In the genomic region with DNA sequence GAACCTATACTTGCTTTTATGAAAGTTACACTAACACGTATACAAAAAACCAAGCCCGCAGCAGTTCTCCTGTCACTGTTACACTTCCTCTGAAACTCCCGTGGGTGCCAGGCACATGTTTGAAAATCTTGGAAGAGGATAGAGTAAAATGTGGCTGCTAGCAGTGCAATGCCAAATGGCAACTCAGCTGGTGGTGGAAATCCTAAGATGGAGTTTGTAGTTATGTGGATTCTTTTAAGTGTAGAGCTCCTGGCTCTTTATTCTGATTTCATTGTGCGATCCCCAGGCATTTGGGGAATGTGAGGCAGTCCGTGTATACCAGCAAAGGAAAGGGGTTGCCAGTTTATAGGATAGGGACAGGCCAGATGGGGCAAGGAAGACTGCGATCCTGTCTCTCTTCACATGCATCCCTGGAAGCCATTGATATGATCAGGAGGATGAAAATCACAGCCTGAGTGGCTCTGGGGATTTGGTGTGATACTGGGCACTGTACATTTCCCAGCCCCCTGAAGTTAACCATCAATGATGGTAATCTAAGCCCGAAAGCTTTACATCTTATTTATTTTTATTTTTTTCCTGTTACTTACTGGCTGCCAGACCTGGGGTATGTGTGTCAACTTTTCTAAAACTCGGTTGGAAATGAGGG, we compare ENCODE assay signal across 11 cellular contexts. TPM values are rescaled to one million over a fixed set of nuclear protein-coding genes. Genes with fewer than 3 reads are reported as not detected.
DNase-seq lines count a peak whose midpoint lies in the region; ATAC-seq and TF ChIP-seq lines count a peak whose summit lies in the region.
"Had no signal": no experiment of that assay in that cellular context is flagged by ENCODE, and none has a peak within 500 bp of the region (broad histone marks: within the 10 kb centered on the region; RNA-seq: fewer than 3 reads in every experiment).

No MANE protein-coding gene starts in this region.

- H4K20me1 ChIP-seq in SK-N-SH (ENCODE audit: insufficient read depth), result no peaks in the 10 kb centered on the region
- H4K20me1 ChIP-seq in smooth muscle cell (ENCODE audit: low read depth), result no peaks in the 10 kb centered on the region

- TF ChIP-seq CTCF in SK-N-SH (IDR thresholded peaks at IDR 0.05) (no peak), smooth muscle cell (IDR thresholded peaks at IDR 0.05; ENCODE audit: borderline replicate concordance, insufficient read depth, poor library complexity, severe bottlenecking) (no peak)

- H3K9me3 Mint-ChIP-seq in activated T-helper 1 cell treated with anti-CD3 and anti-CD28 coated beads, Interleukin-12 subunit alpha, Interleukin-12 subunit beta, Interleukin-2, Interleukin-4 antibody, amounts not matched to agents 30 ng/mL and 10 ng/mL and 1 ng/mL, durations not matched to agents 14 hours and 24 hours and 36 hours, result no peaks in the 10 kb centered on the region

- H3K9me3 ChIP-seq in SK-N-SH, result no peaks in the 10 kb centered on the region
- no peaks in the 10 kb centered on the region for H3K9me3 ChIP-seq in smooth muscle cell (replicated peaks; ENCODE audit: low read depth)

- H3K4me3 ChIP-seq in SK-N-SH (ENCODE audit: low read depth in 2 of 2, low read length in 1 of 2) (peak overlapping the region; percentile 88 to 97), smooth muscle cell (no peak overlapping the region)

- H3K27ac ChIP-seq in SK-N-SH (ENCODE audit: low read depth in 2 of 2, low read length in 1 of 2) (peak overlapping the region; percentile 53 to 93), smooth muscle cell (ENCODE audit: low read depth) (no peak overlapping the region)

- DNase-seq in NCI-H2171 treated with DMSO at 0.1 percent for 48 hours (lab: John Stamatoyannopoulos, UW), result peak; percentile 36
- no peak for DNase-seq in NCI-H2171 (lab: John Stamatoyannopoulos, UW)
- peak; percentile 41 for DNase-seq in SK-N-SH
- DNase-seq in iPS DF 4.7 (ENCODE audit: extremely low read depth, low spot score), result peak; percentile 33
- DNase-seq in smooth muscle cell (lab: John Stamatoyannopoulos, UW; ENCODE audit: unreplicated experiment), result no peak
- no peak for DNase-seq in activated T-helper 1 cell treated with anti-CD3 and anti-CD28 coated beads, Interleukin-12 subunit alpha, Interleukin-12 subunit beta, Interleukin-2, Interleukin-4 antibody, amounts not matched to agents 30 ng/mL and 10 ng/mL and 1 ng/mL, durations not matched to agents 14 hours and 24 hours and 36 hours (ENCODE audit: low spot score)
- no peak for DNase-seq in GDM1 (lab: John Stamatoyannopoulos, UW)
- DNase-seq: activated T-cell treated with anti-CD3 and anti-CD28 coated beads, Interleukin-2, amount 50 U/mL, for 1 hour; stimulated activated CD4-positive, alpha-beta T cell treated with anti-CD3 and anti-CD28 coated beads, Interleukin-2, amount 100 ng/mL, for 24 hours had no signal

- H3K4me3 Mint-ChIP-seq in activated T-helper 1 cell treated with anti-CD3 and anti-CD28 coated beads, Interleukin-12 subunit alpha, Interleukin-12 subunit beta, Interleukin-2, Interleukin-4 antibody, amounts not matched to agents 30 ng/mL and 10 ng/mL and 1 ng/mL, durations not matched to agents 14 hours and 24 hours and 36 hours, result no peak overlapping the region
- H3K4me3 Mint-ChIP-seq: memory B cell had no signal

- no peaks in the 10 kb centered on the region for H3K9me2 ChIP-seq in SK-N-SH

- WGBS in SK-N-SH (ENCODE audit: low lambda C conversion rate), result 15% methylated on average over 8 of the region's 8 CpGs
- 31% methylated on average over 8 of the region's 8 CpGs for whole genome bisulfite sequencing in smooth muscle cell (ENCODE audit: low lambda C conversion rate)

- peak overlapping the region; percentile 81 for H3K9ac ChIP-seq in SK-N-SH
- H3K9ac ChIP-seq in smooth muscle cell (ENCODE audit: low read depth), result no peak overlapping the region

- peak overlapping the region; percentile 91 for H2AFZ ChIP-seq in SK-N-SH (ENCODE audit: low read depth)
- peak overlapping the region; percentile 84 for H2AFZ ChIP-seq in smooth muscle cell (ENCODE audit: low read depth)

- no peaks in the 10 kb centered on the region for H3K36me3 Mint-ChIP-seq in activated T-helper 1 cell treated with anti-CD3 and anti-CD28 coated beads, Interleukin-12 subunit alpha, Interleukin-12 subunit beta, Interleukin-2, Interleukin-4 antibody, amounts not matched to agents 30 ng/mL and 10 ng/mL and 1 ng/mL, durations not matched to agents 14 hours and 24 hours and 36 hours (ENCODE audit: low read depth)
- H3K36me3 Mint-ChIP-seq: memory B cell had no signal

- CTCF ChIA-PET in SK-N-SH (lab: Yijun Ruan, JAX), result interaction anchor here (1.3 kb wide), 2 partner anchors 219 to 319 kb away, joined by 3 read pairs; no protein-coding TSS in a partner anchor

- peak in 1 of 2 experiments; percentile 21; a peak in 1 of 4 replicates for TF ChIP-seq EP300 in SK-N-SH (IDR thresholded peaks at IDR 0.05; ENCODE audit: borderline replicate concordance in 1 of 2, low read depth in 1 of 2, low read length in 1 of 2)

- H3K27me3 ChIP-seq in SK-N-SH (ENCODE audit: insufficient read depth) (no peaks in the 10 kb centered on the region), smooth muscle cell (ENCODE audit: low read depth) (peaks cover 43% of the 10 kb centered on the region)

- H3F3A ChIP-seq in SK-N-SH (replicated peaks; ENCODE audit: insufficient read depth) (peaks cover 4% of the 10 kb centered on the region), smooth muscle cell (ENCODE audit: low read depth) (no peaks in the 10 kb centered on the region)

- H3K79me2 ChIP-seq in SK-N-SH (ENCODE audit: insufficient read depth), result peaks cover 56% of the 10 kb centered on the region
- H3K79me2 ChIP-seq in smooth muscle cell (ENCODE audit: low read depth), result no peaks in the 10 kb centered on the region

- peaks cover 33% of the 10 kb centered on the region for H3K27me3 Mint-ChIP-seq in activated T-helper 1 cell treated with anti-CD3 and anti-CD28 coated beads, Interleukin-12 subunit alpha, Interleukin-12 subunit beta, Interleukin-2, Interleukin-4 antibody, amounts not matched to agents 30 ng/mL and 10 ng/mL and 1 ng/mL, durations not matched to agents 14 hours and 24 hours and 36 hours (ENCODE audit: insufficient read depth)

- intact Hi-C loops in activated T-helper 1 cell treated with anti-CD3 and anti-CD28 coated beads, Interleukin-12 subunit alpha, Interleukin-12 subunit beta, Interleukin-2, Interleukin-4 antibody, amounts not matched to agents 30 ng/mL and 10 ng/mL and 1 ng/mL, durations not matched to agents 14 hours and 24 hours and 36 hours (cut with micrococcal nuclease), result loop anchor here (10.0 kb wide), 1 partner anchor 323 kb away; no protein-coding TSS in a partner anchor

- H3K4me2 ChIP-seq in SK-N-SH, result peak overlapping the region; percentile 81
- peak overlapping the region; percentile 95 for H3K4me2 ChIP-seq in smooth muscle cell

- no peaks in the 10 kb centered on the region for H3K4me1 Mint-ChIP-seq in activated T-helper 1 cell treated with anti-CD3 and anti-CD28 coated beads, Interleukin-12 subunit alpha, Interleukin-12 subunit beta, Interleukin-2, Interleukin-4 antibody, amounts not matched to agents 30 ng/mL and 10 ng/mL and 1 ng/mL, durations not matched to agents 14 hours and 24 hours and 36 hours (ENCODE audit: low read depth)

- POLR2A ChIA-PET in SK-N-SH (lab: Yijun Ruan, JAX), result interaction anchor here (2.3 kb wide), 1 partner anchor 140 kb away, joined by 8 read pairs; no protein-coding TSS in a partner anchor

- H3K27ac Mint-ChIP-seq in activated T-helper 1 cell treated with anti-CD3 and anti-CD28 coated beads, Interleukin-12 subunit alpha, Interleukin-12 subunit beta, Interleukin-2, Interleukin-4 antibody, amounts not matched to agents 30 ng/mL and 10 ng/mL and 1 ng/mL, durations not matched to agents 14 hours and 24 hours and 36 hours, result no peak overlapping the region
- H3K27ac Mint-ChIP-seq: memory B cell had no signal

- ATAC-seq in GM19467 (IDR thresholded peaks at IDR 0.05; ENCODE audit: unreplicated experiment), result no peak

- H3K36me3 ChIP-seq in SK-N-SH (replicated peaks in 1 of 2; ENCODE audit: control insufficient read depth in 1 of 2, insufficient read depth in 2 of 2, low read length in 1 of 2), result peaks cover 29 to 30% of the 10 kb centered on the region in 2 experiments
- no peaks in the 10 kb centered on the region for H3K36me3 ChIP-seq in smooth muscle cell (ENCODE audit: low read depth)

- H3K4me1 ChIP-seq in SK-N-SH (ENCODE audit: control insufficient read depth in 1 of 2, insufficient read depth in 2 of 2, low read depth in 1 of 2, low read length in 1 of 2) (peaks cover 5 to 22% of the 10 kb centered on the region in 2 experiments; a peak in 2 of 4 replicates), smooth muscle cell (ENCODE audit: low read depth) (peaks cover 7% of the 10 kb centered on the region)

- TF ChIP-seq RAD21 in SK-N-SH (IDR thresholded peaks at IDR 0.05; ENCODE audit: low read length), result no peak

TF ChIP-seq in SK-N-SH, 30 proteins besides CTCF, POLR2A, EP300 and RAD21:
- TF ChIP-seq MXI1 (IDR thresholded peaks at IDR 0.05; ENCODE audit: low read depth, low read length), result peak; percentile 44; the same call in 1 of the 2 replicates
- peak; percentile 76; the same call in 1 of the 2 replicates for TF ChIP-seq YY1 (IDR thresholded peaks at IDR 0.05; ENCODE audit: low read depth)
- peak; percentile 53 for TF ChIP-seq GATA2 (CRISPR knock-in tag; IDR thresholded peaks at IDR 0.05)
- TF ChIP-seq, protein P1, sequence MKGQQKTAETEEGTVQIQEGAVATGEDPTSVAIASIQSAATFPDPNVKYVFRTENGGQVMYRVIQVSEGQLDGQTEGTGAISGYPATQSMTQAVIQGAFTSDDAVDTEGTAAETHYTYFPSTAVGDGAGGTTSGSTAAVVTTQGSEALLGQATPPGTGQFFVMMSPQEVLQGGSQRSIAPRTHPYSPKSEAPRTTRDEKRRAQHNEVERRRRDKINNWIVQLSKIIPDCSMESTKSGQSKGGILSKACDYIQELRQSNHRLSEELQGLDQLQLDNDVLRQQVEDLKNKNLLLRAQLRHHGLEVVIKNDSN (IDR thresholded peaks at IDR 0.05; ENCODE audit: borderline replicate concordance, low read depth), result no peak

RNA-seq across cellular contexts. Expression of gene STAC, which starts 1.1 kb away (rescaled TPM):
- 25.0 and 31.6 TPM in 2 replicates for polyA plus RNA-seq in SK-N-SH (2012; rRNA removed)
- 22.4 and 29.1 TPM in 2 replicates for polyA plus RNA-seq in SK-N-SH (2012; cell fraction: cytosol; rRNA removed)
- 29.5 and 40.9 TPM in 2 replicates for polyA plus RNA-seq in SK-N-SH (2012; cell fraction: nucleus; rRNA removed)
- total RNA-seq in smooth muscle cell, result 1.4 and 2.6 TPM in 2 replicates
- polyA plus RNA-seq in smooth muscle cell, result 1.2 and 5.0 TPM in 2 replicates
- total RNA-seq in activated T-helper 1 cell treated with anti-CD3 and anti-CD28 coated beads, Interleukin-12 subunit alpha, Interleukin-12 subunit beta, Interleukin-2, Interleukin-4 antibody, amounts not matched to agents 30 ng/mL and 10 ng/mL and 1 ng/mL, durations not matched to agents 14 hours and 24 hours and 36 hours, result not detected in 2 replicates

Comparison
In these comparisons a context has a peak if more than half of its experiments do, and no peak if none do; other contexts are left out.
1. DNase-seq: peak in NCI-H2171 treated with DMSO at 0.1 percent for 48 hours (single experiment), SK-N-SH (single experiment) and iPS DF 4.7 (single experiment); none in NCI-H2171 (single experiment), smooth muscle cell (single experiment), activated T-helper 1 cell treated with anti-CD3 and anti-CD28 coated beads, Interleukin-12 subunit alpha, Interleukin-12 subunit beta, Interleukin-2, Interleukin-4 antibody, amounts not matched to agents 30 ng/mL and 10 ng/mL and 1 ng/mL, durations not matched to agents 14 hours and 24 hours and 36 hours (single experiment) and GDM1 (single experiment).